Comparison of ENCODE assay signal across 25 cellular contexts in the genomic region with DNA sequence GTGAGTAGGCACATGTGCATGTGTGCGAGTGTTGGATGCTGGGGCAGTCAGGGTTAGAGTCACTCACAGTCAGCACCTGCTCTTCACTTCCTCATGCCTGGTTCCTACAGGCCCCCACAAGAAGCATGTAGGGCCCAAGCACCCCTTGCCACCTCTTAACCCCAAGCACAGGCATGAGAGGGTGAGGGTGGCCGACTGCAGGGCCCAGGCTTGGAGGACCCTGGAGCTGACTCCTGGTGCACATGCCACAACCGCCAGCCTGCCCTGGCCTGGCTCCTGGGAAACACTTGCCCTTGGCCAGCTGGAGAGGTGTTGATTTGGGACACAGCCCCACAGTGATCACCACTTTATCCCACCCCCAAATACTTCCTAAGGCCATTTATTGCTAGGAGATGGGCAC. TPM values are rescaled to one million over a fixed set of nuclear protein-coding genes. Genes with fewer than 3 reads are reported as not detected.
A peak's percentile ranks its signal among the peaks of the same experiment; 100 is the strongest.
DNase-seq lines count a peak whose midpoint lies in the region; ATAC-seq and TF ChIP-seq lines count a peak whose summit lies in the region.
"Had no signal": no experiment of that assay in that cellular context is flagged by ENCODE, and none has a peak within 500 bp of the region (broad histone marks: within the 10 kb centered on the region; RNA-seq: fewer than 3 reads in every experiment).

No MANE protein-coding gene starts in this region.

- no peaks in the 10 kb centered on the region for H3K9me3 ChIP-seq in neural progenitor cell (ENCODE audit: low read depth)
- H3K9me3 ChIP-seq: A549; BE2C; BLaER1 treated with 17β-estradiol and CSF1 and Interleukin-3, amounts not matched to agents 10 nM and 100 nM had no signal

- H3K4me2 ChIP-seq in neural progenitor cell: no peak overlapping the region
- H3K4me2 ChIP-seq: A549; BLaER1 treated with 17β-estradiol and CSF1 and Interleukin-3, amounts not matched to agents 10 nM and 100 nM had no signal

- no peaks in the 10 kb centered on the region for H3F3A ChIP-seq in neural progenitor cell (ENCODE audit: low read depth)

- H3K27me3 Mint-ChIP-seq in central memory CD8-positive, alpha-beta T cell: no peaks in the 10 kb centered on the region
- H3K27me3 Mint-ChIP-seq in neural progenitor cell (ENCODE audit: insufficient read depth, low read depth) (no peaks in the 10 kb centered on the region), osteocyte (ENCODE audit: unreplicated experiment) (peaks cover 9% of the 10 kb centered on the region)
- H3K27me3 Mint-ChIP-seq: CD4-positive, alpha-beta T cell had no signal

- no peak overlapping the region for H3K4me3 Mint-ChIP-seq in central memory CD8-positive, alpha-beta T cell
- H3K4me3 Mint-ChIP-seq in neural progenitor cell (no peak overlapping the region), osteocyte (ENCODE audit: unreplicated experiment) (no peak overlapping the region)
- H3K4me3 Mint-ChIP-seq: CD14-positive monocyte; CD4-positive, alpha-beta T cell; CD8-positive, alpha-beta memory T cell; H9 had no signal

- no peaks in the 10 kb centered on the region for H3K79me2 ChIP-seq in neural progenitor cell (ENCODE audit: low read depth)

- H4K20me1 ChIP-seq in neural progenitor cell (ENCODE audit: low read depth): no peaks in the 10 kb centered on the region
- H4K20me1 ChIP-seq: BLaER1 treated with 17β-estradiol and CSF1 and Interleukin-3, amounts not matched to agents 10 nM and 100 nM had no signal

- ATAC-seq in central memory CD8-positive, alpha-beta T cell (replicated peaks; ENCODE audit: extremely low read depth, poor library complexity, severe bottlenecking): no peak
- ATAC-seq in GM19397 (IDR thresholded peaks at IDR 0.05; ENCODE audit: unreplicated experiment): no peak
- ATAC-seq in HG02885 (IDR thresholded peaks at IDR 0.05; ENCODE audit: poor library complexity, unreplicated experiment): no peak
- ATAC-seq: A549, HCT116 had no signal

- TF ChIP-seq CTCF in neural progenitor cell (IDR thresholded peaks at IDR 0.05): no peak
- TF ChIP-seq CTCF in osteocyte (IDR thresholded peaks at IDR 0.05): no peak

- no peaks in the 10 kb centered on the region for H3K27me3 ChIP-seq in neural progenitor cell
- H3K27me3 ChIP-seq: BE2C; BLaER1 treated with 17β-estradiol and CSF1 and Interleukin-3, amounts not matched to agents 10 nM and 100 nM had no signal

- no peak for DNase-seq in central memory CD8-positive, alpha-beta T cell (ENCODE audit: low spot score in 2 of 2)
- DNase-seq in neural progenitor cell (ENCODE audit: low spot score) (no peak), osteocyte (ENCODE audit: extremely low spot score, unreplicated experiment) (peak; percentile 67), ureter (ENCODE audit: low spot score) (peak; percentile 36)
- no peak for DNase-seq in activated CD4-positive, alpha-beta T cell treated with anti-CD3 and anti-CD28 coated beads for 4 hours
- DNase-seq: 8988T; ACHN; AML-193; BE2C; CD4-positive, alpha-beta T cell; CD8-positive, alpha-beta memory T cell; DMS 273 treated with DMSO at 0.1 percent for 48 hours; DMS79 treated with DMSO at 0.1 percent for 48 hours; GF-D8; GM23248; H9 had no signal

- no peak overlapping the region for H3K9ac ChIP-seq in neural progenitor cell
- H3K9ac ChIP-seq: BLaER1 treated with 17β-estradiol and CSF1 and Interleukin-3, amounts not matched to agents 10 nM and 100 nM; GM23248 had no signal

- H3K27ac Mint-ChIP-seq in central memory CD8-positive, alpha-beta T cell (ENCODE audit: low read depth): peak overlapping the region; percentile 61
- H3K27ac Mint-ChIP-seq in neural progenitor cell (peak overlapping the region; percentile 48), osteocyte (ENCODE audit: unreplicated experiment) (no peak overlapping the region)
- H3K27ac Mint-ChIP-seq: CD14-positive monocyte; CD4-positive, alpha-beta T cell; CD8-positive, alpha-beta memory T cell; H9 had no signal

- H3K36me3 Mint-ChIP-seq in central memory CD8-positive, alpha-beta T cell (ENCODE audit: insufficient read depth): no peaks in the 10 kb centered on the region
- no peaks in the 10 kb centered on the region for H3K36me3 Mint-ChIP-seq in neural progenitor cell
- no peaks in the 10 kb centered on the region for H3K36me3 Mint-ChIP-seq in osteocyte (ENCODE audit: unreplicated experiment)
- H3K36me3 Mint-ChIP-seq: CD14-positive monocyte; CD8-positive, alpha-beta memory T cell had no signal

- H3K4me1 Mint-ChIP-seq in central memory CD8-positive, alpha-beta T cell: no peaks in the 10 kb centered on the region
- H3K4me1 Mint-ChIP-seq in neural progenitor cell: peaks cover 8% of the 10 kb centered on the region
- H3K4me1 Mint-ChIP-seq in osteocyte (ENCODE audit: unreplicated experiment): no peaks in the 10 kb centered on the region
- H3K4me1 Mint-ChIP-seq: CD8-positive, alpha-beta memory T cell had no signal

- H3K36me3 ChIP-seq in neural progenitor cell: no peaks in the 10 kb centered on the region
- H3K36me3 ChIP-seq: BE2C; BLaER1 treated with 17β-estradiol and CSF1 and Interleukin-3, amounts not matched to agents 10 nM and 100 nM had no signal

- no peak overlapping the region for H3K27ac ChIP-seq in neural progenitor cell
- H3K27ac ChIP-seq: A549; BLaER1 treated with 17β-estradiol and CSF1 and Interleukin-3, amounts not matched to agents 10 nM and 100 nM; GM23248 had no signal

- H3K9me3 Mint-ChIP-seq in central memory CD8-positive, alpha-beta T cell: no peaks in the 10 kb centered on the region
- peaks cover 3% of the 10 kb centered on the region for H3K9me3 Mint-ChIP-seq in neural progenitor cell
- no peaks in the 10 kb centered on the region for H3K9me3 Mint-ChIP-seq in osteocyte (ENCODE audit: unreplicated experiment)
- H3K9me3 Mint-ChIP-seq: CD4-positive, alpha-beta T cell; CD8-positive, alpha-beta memory T cell had no signal

- no peaks in the 10 kb centered on the region for H3K4me1 ChIP-seq in neural progenitor cell
- H3K4me1 ChIP-seq: A549, BE2C had no signal

- no peak overlapping the region for H3K4me3 ChIP-seq in neural progenitor cell
- H3K4me3 ChIP-seq: A549; BLaER1 treated with 17β-estradiol and CSF1 and Interleukin-3, amounts not matched to agents 10 nM and 100 nM; GM23248 had no signal

- H2AFZ ChIP-seq in neural progenitor cell (replicated peaks): no peak overlapping the region
- H2AFZ ChIP-seq: GM23248 had no signal

RNA-seq across cellular contexts. Expression of a gene that starts 16.9 kb away (rescaled TPM):
- total RNA-seq in neural progenitor cell (ENCODE audit: low replicate concordance) (not detected in 2 replicates), osteocyte (not detected in 2 replicates), ureter (not detected)
- total RNA-seq: CD4-positive, alpha-beta T cell; CD8-positive, alpha-beta memory T cell; Daoy; G401; GM23248; H4; H9 had no signal

Comparison
In these comparisons a context has a peak if more than half of its experiments do, and no peak if none do; other contexts are left out.
1. DNase-seq: peak in osteocyte (single experiment) and ureter (single experiment); none in central memory CD8-positive, alpha-beta T cell (0 of 2), neural progenitor cell (single experiment) and activated CD4-positive, alpha-beta T cell treated with anti-CD3 and anti-CD28 coated beads for 4 hours (0 of 2).